11 cellular contexts compared by ENCODE assay signal in the genomic region with DNA sequence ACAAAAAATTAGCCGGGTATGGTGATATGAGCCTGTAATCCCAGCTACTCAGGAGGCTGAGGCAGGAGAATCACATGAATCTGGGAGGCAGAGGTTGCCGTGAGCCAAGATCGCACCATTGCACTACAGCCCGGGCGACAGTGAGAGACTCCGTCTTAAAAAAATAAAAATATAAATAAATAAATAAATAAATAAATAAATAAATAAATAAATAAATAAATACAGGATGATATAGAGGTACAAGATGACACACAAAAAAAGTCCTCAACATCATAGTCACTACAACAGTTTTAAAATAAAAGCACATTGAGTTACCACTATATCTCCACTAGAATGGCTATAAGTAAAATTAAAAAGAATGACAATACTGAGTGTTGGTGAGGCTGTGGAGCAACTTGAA.
"Had no signal": no experiment of that assay in that cellular context is flagged by ENCODE, and none has a peak within 500 bp of the region (broad histone marks: within the 10 kb centered on the region; RNA-seq: fewer than 3 reads in every experiment).

No MANE protein-coding gene starts in this region.

- ATAC-seq: GM23338, HCT116 had no signal

- H3K4me2 ChIP-seq: GM23338 had no signal

- H3K4me1 ChIP-seq: HAP-1 had no signal

- FAIRE-seq: H1, H54 had no signal

- H3K4me3 ChIP-seq: GM23248, GM23338, HAP-1 had no signal

- H3K36me3 ChIP-seq: HAP-1 had no signal

- DNase-seq: GM23248, GOT3, H7, H9, HCEC 1CT, HFFc6 had no signal

- H3K27ac ChIP-seq: GM23248 had no signal
